ENCODE assay signal across 17 cellular contexts in genomic region chr7:111223802-111224253, GRCh38.
DNase-seq lines count a peak whose midpoint lies in the region; ATAC-seq lines count a peak whose summit lies in the region.
"Had no signal": no experiment of that assay in that cellular context is flagged by ENCODE, and none has a peak within 500 bp of the region (broad histone marks: within the 10 kb centered on the region; RNA-seq: fewer than 3 reads in every experiment).

No MANE protein-coding gene starts in this region.

- H3K9me3 Mint-ChIP-seq in stimulated activated effector memory CD8-positive, alpha-beta T cell treated with anti-CD3 and anti-CD28 coated beads, Interleukin-12 subunit alpha, Interleukin-12 subunit beta, amount 100 ng/mL, for 72 hours, result peaks cover 3% of the 10 kb centered on the region
- H3K9me3 Mint-ChIP-seq: effector memory CD8-positive, alpha-beta T cell; nephron had no signal

- no peaks in the 10 kb centered on the region for H3K4me1 Mint-ChIP-seq in stimulated activated effector memory CD8-positive, alpha-beta T cell treated with anti-CD3 and anti-CD28 coated beads, Interleukin-12 subunit alpha, Interleukin-12 subunit beta, amount 100 ng/mL, for 72 hours

- peak; percentile 91 for DNase-seq in OCI-M1 (lab: John Stamatoyannopoulos, UW)
- DNase-seq in stimulated activated effector memory CD8-positive, alpha-beta T cell treated with anti-CD3 and anti-CD28 coated beads, Interleukin-12 subunit alpha, Interleukin-12 subunit beta, amount 100 ng/mL, for 72 hours (ENCODE audit: low spot score in 2 of 2), result no peak
- no peak for DNase-seq in mesenteric fat pad (ENCODE audit: low spot score)
- DNase-seq in NCI-H1417 treated with DMSO at 0.1 percent for 48 hours (lab: John Stamatoyannopoulos, UW), result no peak
- DNase-seq in HuH-7.5 (ENCODE audit: low spot score), result no peak
- DNase-seq: effector memory CD8-positive, alpha-beta T cell; left cardiac atrium; mesendoderm; NCI-H774; stimulated activated CD4-positive, alpha-beta T cell treated with anti-CD3 and anti-CD28 coated beads, Interleukin-2, amount 100 ng/mL, for 48 hours; upper lobe of left lung had no signal

- no peak overlapping the region for H3K4me3 Mint-ChIP-seq in stimulated activated effector memory CD8-positive, alpha-beta T cell treated with anti-CD3 and anti-CD28 coated beads, Interleukin-12 subunit alpha, Interleukin-12 subunit beta, amount 100 ng/mL, for 72 hours
- H3K4me3 Mint-ChIP-seq: effector memory CD8-positive, alpha-beta T cell; nephron had no signal

- ATAC-seq in GM21526 (IDR thresholded peaks at IDR 0.05; ENCODE audit: low FRiP score, unreplicated experiment), result peak; percentile 69
- peak; percentile 72 for ATAC-seq in HG03175 (IDR thresholded peaks at IDR 0.05; ENCODE audit: unreplicated experiment)
- ATAC-seq in stimulated activated effector memory CD8-positive, alpha-beta T cell treated with anti-CD3 and anti-CD28 coated beads, Interleukin-12 subunit alpha, Interleukin-12 subunit beta, amount 100 ng/mL, for 72 hours, result peak; percentile 19
- ATAC-seq: activated CD4-positive, CD25-positive, alpha-beta regulatory T cell treated with anti-CD3 and anti-CD28 coated beads, Interleukin-2, amount 50 U/mL, for 24 hours; activated naive CD4-positive, alpha-beta T cell treated with anti-CD3 and anti-CD28 coated beads, Interleukin-2, amount 50 U/mL, for 72 hours; effector memory CD8-positive, alpha-beta T cell; left cardiac atrium; Panc1 had no signal

- H3K36me3 Mint-ChIP-seq in stimulated activated effector memory CD8-positive, alpha-beta T cell treated with anti-CD3 and anti-CD28 coated beads, Interleukin-12 subunit alpha, Interleukin-12 subunit beta, amount 100 ng/mL, for 72 hours, result no peaks in the 10 kb centered on the region
- H3K36me3 Mint-ChIP-seq: activated naive CD4-positive, alpha-beta T cell treated with anti-CD3 and anti-CD28 coated beads, Interleukin-2, amount 50 U/mL, for 72 hours had no signal

- no peak overlapping the region for H3K27ac Mint-ChIP-seq in stimulated activated effector memory CD8-positive, alpha-beta T cell treated with anti-CD3 and anti-CD28 coated beads, Interleukin-12 subunit alpha, Interleukin-12 subunit beta, amount 100 ng/mL, for 72 hours
- H3K27ac Mint-ChIP-seq: activated naive CD4-positive, alpha-beta T cell treated with anti-CD3 and anti-CD28 coated beads, Interleukin-2, amount 50 U/mL, for 72 hours; effector memory CD8-positive, alpha-beta T cell; nephron had no signal

Comparison
In these comparisons a context has a peak if more than half of its experiments do, and no peak if none do; other contexts are left out.
1. ATAC-seq: peak in every context shown above with its lines; median percentile 72 in HG03175; 69 in GM21526; 19 in stimulated activated effector memory CD8-positive, alpha-beta T cell treated with anti-CD3 and anti-CD28 coated beads, Interleukin-12 subunit alpha, Interleukin-12 subunit beta, amount 100 ng/mL, for 72 hours.